Comparison of ENCODE assay signal across 8 cellular contexts in the genomic region with DNA sequence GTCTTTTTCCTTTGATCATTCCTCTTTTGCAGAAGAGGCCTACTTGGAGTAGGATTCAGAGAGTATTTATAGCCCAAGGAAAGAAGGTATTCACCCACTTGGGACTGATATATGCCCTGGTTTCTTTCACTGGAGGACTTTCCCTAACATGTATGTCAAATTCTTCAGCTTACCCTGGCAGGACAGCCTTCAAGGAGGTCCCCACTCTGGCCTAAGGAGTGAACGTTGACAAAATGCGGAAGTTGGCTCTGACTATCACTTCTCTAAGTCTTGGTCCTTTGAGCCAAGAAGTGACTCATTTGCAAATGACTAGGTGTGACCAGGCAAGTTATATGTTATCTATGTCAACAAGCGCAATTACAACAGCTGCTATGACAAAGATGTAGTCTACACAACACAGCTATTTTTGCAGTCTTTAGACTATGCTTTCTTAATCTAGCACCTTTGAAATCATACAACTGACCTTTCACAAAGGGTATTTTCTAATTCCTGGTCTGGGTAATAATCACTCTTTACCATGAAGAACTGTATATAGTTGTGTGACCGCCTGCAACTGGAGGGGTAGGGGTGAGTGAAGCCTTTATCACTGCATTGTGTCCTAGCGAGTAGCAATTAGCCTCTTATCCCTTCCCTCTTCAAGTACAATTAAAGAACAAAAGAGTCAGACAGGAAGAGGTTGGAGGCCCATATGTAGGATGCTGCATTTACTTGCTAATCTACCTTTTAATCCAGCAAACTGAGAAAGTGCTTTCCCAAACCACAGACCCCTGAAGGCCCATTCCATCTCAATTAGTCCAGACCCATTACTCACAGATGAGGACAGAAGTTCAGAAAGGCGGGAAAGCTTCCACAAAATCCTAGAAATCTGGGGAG. TPM values are rescaled to one million over a fixed set of nuclear protein-coding genes. Genes with fewer than 3 reads are reported as not detected.
DNase-seq lines count a peak whose midpoint lies in the region; ATAC-seq, FAIRE-seq and TF ChIP-seq lines count a peak whose summit lies in the region.

No MANE protein-coding gene starts in this region.

- WGBS in right lobe of liver (ENCODE audit: insufficient coverage, low coverage, low lambda C conversion rate, missing lambda C conversion rate): 69% methylated on average over 5 of the region's 6 CpGs
- 50% methylated on average over 6 of the region's 6 CpGs for WGBS in HepG2 (ENCODE audit: low lambda C conversion rate)
- 30 to 46% methylated on average over 2 to 6 of the region's 6 CpGs for WGBS in transverse colon (ENCODE audit: low coverage in 1 of 2), 2 donors

- in situ Hi-C loops in HepG2 (cut with HindIII; ENCODE audit: extremely low pct_ligation_motif_present, low pct_unique_long_range_greater_than_20kb): no loop called here
- in situ Hi-C loops in transverse colon (cut with MboI; ENCODE audit: low pct_ligation_motif_present in 1 of 4, low pct_unique_long_range_greater_than_20kb in 1 of 4, low sequenced_read_pairs in 3 of 4): loop anchor here in 3 of 4 donors (25.0 kb wide), 1 partner anchor 791 kb away; no protein-coding TSS in a partner anchor

- TF ChIP-seq CTCF in right lobe of liver (IDR thresholded peaks at IDR 0.05) (no peak), HepG2 (CRISPR knock-in tag; IDR thresholded peaks at IDR 0.05) (no peak), transverse colon (IDR thresholded peaks at IDR 0.05) (no peak), ascending aorta (IDR thresholded peaks at IDR 0.05) (no peak), osteoblast (IDR thresholded peaks at IDR 0.05; ENCODE audit: extremely low read depth, low read depth, low read length) (no peak)

- TF ChIP-seq RAD21 in HepG2 (CRISPR knock-in tag; IDR thresholded peaks at IDR 0.05): no peak

- DNase-seq in right lobe of liver (no peak), HepG2 (ENCODE audit: low spot score) (no peak), NCI-H748 treated with DMSO at 0.1 percent for 48 hours (lab: John Stamatoyannopoulos, UW) (peak; percentile 69), erythroblast (lab: John Stamatoyannopoulos, UW) (peak; percentile 95 to 98), transverse colon (peak; percentile 55), ascending aorta (ENCODE audit: low spot score in 2 of 2) (no peak), osteoblast (ENCODE audit: insufficient read length, low spot score, missing footprints) (no peak)

- no TSS peak for BruUV-seq in HepG2 (replicated peaks; lab: Mats Ljungman, UMichigan)

- no peaks in the 10 kb centered on the region for H3K79me2 ChIP-seq in HepG2 (ENCODE audit: insufficient read depth, low read length)
- H3K79me2 ChIP-seq in osteoblast (ENCODE audit: insufficient read depth, low read length): no peaks in the 10 kb centered on the region

- FAIRE-seq in HepG2 (lab: Jason Lieb, UNC): no peak

- H3K4me2 ChIP-seq in HepG2 (ENCODE audit: low read depth, low read length): no peak overlapping the region
- H3K4me2 ChIP-seq in osteoblast (ENCODE audit: insufficient read depth, low read length): no peak overlapping the region

- H3K9me3 ChIP-seq in right lobe of liver (no peaks in the 10 kb centered on the region), HepG2 (ENCODE audit: low read length) (no peaks in the 10 kb centered on the region), transverse colon (no peaks in the 10 kb centered on the region), ascending aorta (no peaks in the 10 kb centered on the region), osteoblast (ENCODE audit: low read depth, low read length) (no peaks in the 10 kb centered on the region)

- intact Hi-C loops in right lobe of liver (cut with DNase I): no loop called here
- intact Hi-C loops in HepG2 (cut with micrococcal nuclease; ENCODE audit: unreplicated experiment): no loop called here
- intact Hi-C loops in transverse colon (cut with DNase I; ENCODE audit: low total_unique reads): no loop called here
- intact Hi-C loops in ascending aorta (cut with DNase I): no loop called here

- H3K9ac ChIP-seq in HepG2 (ENCODE audit: insufficient read depth, low read depth, low read length): no peak overlapping the region

- H3K27me3 ChIP-seq in right lobe of liver (no peaks in the 10 kb centered on the region), HepG2 (ENCODE audit: control insufficient read depth in 1 of 2, insufficient read depth in 2 of 2, low read length in 2 of 2) (no peaks in the 10 kb centered on the region; a peak in 1 of 5 replicates), transverse colon (no peaks in the 10 kb centered on the region), ascending aorta (no peaks in the 10 kb centered on the region), osteoblast (ENCODE audit: insufficient read depth, low read length) (no peaks in the 10 kb centered on the region)

- peak; percentile 41 to 62 (median 50) for ATAC-seq in right lobe of liver
- no peak for ATAC-seq in HepG2
- ATAC-seq in HG03060 (IDR thresholded peaks at IDR 0.05; ENCODE audit: low read depth, unreplicated experiment): peak; percentile 100

- H4K20me1 ChIP-seq in HepG2 (ENCODE audit: insufficient read depth, low read length) (no peaks in the 10 kb centered on the region), osteoblast (ENCODE audit: insufficient read depth, low read length) (no peaks in the 10 kb centered on the region)

- H3K4me3 ChIP-seq in right lobe of liver (no peak overlapping the region), HepG2 (replicated peaks in 1 of 3; ENCODE audit: insufficient read depth in 1 of 3, low read depth in 2 of 3, low read length in 3 of 3) (no peak overlapping the region), transverse colon (no peak overlapping the region), ascending aorta (no peak overlapping the region), osteoblast (ENCODE audit: insufficient read depth, low read length) (no peak overlapping the region)

- no peaks in the 10 kb centered on the region for H3K4me1 ChIP-seq in right lobe of liver
- H3K4me1 ChIP-seq in HepG2 (ENCODE audit: insufficient read depth, low read length): no peaks in the 10 kb centered on the region
- H3K4me1 ChIP-seq in transverse colon: peaks cover 4 to 24% (median 7%) of the 10 kb centered on the region in 4 donors
- no peaks in the 10 kb centered on the region for H3K4me1 ChIP-seq in ascending aorta
- no peaks in the 10 kb centered on the region for H3K4me1 ChIP-seq in osteoblast (ENCODE audit: insufficient read depth, low read length)

- H2AFZ ChIP-seq in HepG2 (ENCODE audit: low read length): no peak overlapping the region
- H2AFZ ChIP-seq in osteoblast (ENCODE audit: low read length): no peak overlapping the region

- TF ChIP-seq EP300 in HepG2 (IDR thresholded peaks at IDR 0.05; ENCODE audit: low read depth in 2 of 2, low read length in 2 of 2) (no peak), HepG2 (CRISPR knock-in tag; IDR thresholded peaks at IDR 0.05; ENCODE audit: borderline replicate concordance) (no peak), transverse colon (IDR thresholded peaks at IDR 0.05; ENCODE audit: low read depth) (no peak)

- H3K36me3 ChIP-seq in right lobe of liver (peaks cover 0 to 18% (median 7%) of the 10 kb centered on the region in 4 donors), HepG2 (replicated peaks in 1 of 2; ENCODE audit: control insufficient read depth in 1 of 2, insufficient read depth in 2 of 2, low read length in 2 of 2) (no peaks in the 10 kb centered on the region), transverse colon (no peaks in the 10 kb centered on the region), ascending aorta (no peaks in the 10 kb centered on the region), osteoblast (ENCODE audit: insufficient read depth, low read length) (no peaks in the 10 kb centered on the region)

- no peak overlapping the region for H3K27ac ChIP-seq in right lobe of liver
- no peak overlapping the region for H3K27ac ChIP-seq in HepG2 (ENCODE audit: extremely low read length, insufficient read depth, low read length)
- H3K27ac ChIP-seq in transverse colon: peak overlapping the region; percentile 63 to 78 (median 78)
- no peak overlapping the region for H3K27ac ChIP-seq in ascending aorta
- no peak overlapping the region for H3K27ac ChIP-seq in osteoblast (ENCODE audit: low read depth, low read length)

- POLR2A ChIA-PET in HepG2 (lab: Yijun Ruan, JAX): no interaction called here

- CTCF ChIA-PET in HepG2 (lab: Yijun Ruan, JAX; ENCODE audit: low intra/inter-chr PET ratio, low total read pairs): no interaction called here

- no peak for TF ChIP-seq POLR2A in right lobe of liver (IDR thresholded peaks at IDR 0.05)
- TF ChIP-seq POLR2A in HepG2 (IDR thresholded peaks at IDR 0.05; ENCODE audit: insufficient read depth in 1 of 2, low read depth in 2 of 2, low read length in 2 of 2): no peak
- TF ChIP-seq POLR2A in erythroblast (IDR thresholded peaks at IDR 0.05; ENCODE audit: low read length): peak; percentile 80
- no peak for TF ChIP-seq POLR2A in transverse colon (IDR thresholded peaks at IDR 0.05)

TF ChIP-seq in HepG2, 621 proteins besides CTCF, POLR2A, EP300 and RAD21 (continues in another document):
- no peak for TF ChIP-seq ZNF570 (CRISPR knock-in tag; IDR thresholded peaks at IDR 0.05; ENCODE audit: borderline replicate concordance)
- no peak for TF ChIP-seq ZSCAN20 (CRISPR knock-in tag; IDR thresholded peaks at IDR 0.05; ENCODE audit: borderline replicate concordance)

RNA-seq across cellular contexts. Expression of a gene that starts 50.1 kb away (rescaled TPM):
- total RNA-seq in right lobe of liver (10 to 100 TPM; 22.9 to 51.9 (median 25.8) TPM), HepG2 (2016; rRNA removed; fragmentation: Illumina TruSeq; extraction: Trizol) (0.04 TPM in 1 of 2 replicates, not detected in the other), transverse colon (10 to 100 TPM; 14.1 to 31.0 (median 26.2) TPM), ascending aorta (8.4 TPM), osteoblast (4.1 and 5.8 TPM in 2 replicates)
- total RNA-seq in HepG2 (2016; cell fraction: cytosol; rRNA removed; fragmentation: Illumina TruSeq; extraction: Trizol; ENCODE audit: low read depth): not detected in 2 replicates
- total RNA-seq in HepG2 (2016; cell fraction: insoluble cytoplasmic fraction; rRNA removed; fragmentation: Illumina TruSeq; extraction: Trizol): not detected in 2 replicates
- total RNA-seq in HepG2 (2016; cell fraction: membrane; rRNA removed; fragmentation: Illumina TruSeq; extraction: Trizol): not detected in 2 replicates
- not detected in 2 replicates for total RNA-seq in HepG2 (2016; cell fraction: nucleus; rRNA removed; fragmentation: Illumina TruSeq; extraction: Trizol)
- polyA plus RNA-seq in HepG2 (2011; rRNA removed): 0.04 and 0.05 TPM in 2 replicates
- 0.03 TPM in 1 of 2 replicates, not detected in the other for polyA plus RNA-seq in HepG2 (2011; cell fraction: cytosol; rRNA removed)
- not detected in 2 replicates for polyA plus RNA-seq in HepG2 (2011; cell fraction: nucleus; rRNA removed)
- not detected in 2 replicates for polyA plus RNA-seq in HepG2 (2012)
- polyA plus RNA-seq in HepG2 (2016; cell fraction: cytosol; fragmentation: Illumina TruSeq; extraction: Trizol; ENCODE audit: low read depth): not detected in 2 replicates
- not detected in 2 replicates for polyA plus RNA-seq in HepG2 (2016; cell fraction: insoluble cytoplasmic fraction; fragmentation: Illumina TruSeq; extraction: Trizol; ENCODE audit: low read depth)
- not detected in 2 replicates for polyA plus RNA-seq in HepG2 (2016; cell fraction: membrane; fragmentation: Illumina TruSeq; extraction: Trizol; ENCODE audit: low read depth)
- polyA plus RNA-seq in HepG2 (2016; cell fraction: nucleus; fragmentation: Illumina TruSeq; extraction: Trizol; ENCODE audit: insufficient read depth, low read depth): not detected in 2 replicates
- 0.84 TPM in 1 of 2 replicates, not detected in the other for polyA minus RNA-seq in HepG2 (2011; rRNA and poly(A)+ RNA removed; ENCODE audit: low replicate concordance)
- not detected in 2 replicates for polyA minus RNA-seq in HepG2 (2011; cell fraction: cytosol; rRNA and poly(A)+ RNA removed)
- 0.12 and 0.26 TPM in 2 replicates for polyA minus RNA-seq in HepG2 (2011; cell fraction: nucleus; rRNA and poly(A)+ RNA removed)

Comparison
In these comparisons a context has a peak if more than half of its experiments do, and no peak if none do; other contexts are left out.
1. DNase-seq: peak in NCI-H748 treated with DMSO at 0.1 percent for 48 hours (single experiment), erythroblast (2 of 2) and transverse colon (single experiment); none in right lobe of liver (0 of 3), HepG2 (single experiment), ascending aorta (0 of 2) and osteoblast (single experiment).
2. H3K27ac ChIP-seq: peak in transverse colon (4 of 4); none in right lobe of liver (0 of 3), HepG2 (single experiment), ascending aorta (0 of 2) and osteoblast (single experiment).